In the genomic region with DNA sequence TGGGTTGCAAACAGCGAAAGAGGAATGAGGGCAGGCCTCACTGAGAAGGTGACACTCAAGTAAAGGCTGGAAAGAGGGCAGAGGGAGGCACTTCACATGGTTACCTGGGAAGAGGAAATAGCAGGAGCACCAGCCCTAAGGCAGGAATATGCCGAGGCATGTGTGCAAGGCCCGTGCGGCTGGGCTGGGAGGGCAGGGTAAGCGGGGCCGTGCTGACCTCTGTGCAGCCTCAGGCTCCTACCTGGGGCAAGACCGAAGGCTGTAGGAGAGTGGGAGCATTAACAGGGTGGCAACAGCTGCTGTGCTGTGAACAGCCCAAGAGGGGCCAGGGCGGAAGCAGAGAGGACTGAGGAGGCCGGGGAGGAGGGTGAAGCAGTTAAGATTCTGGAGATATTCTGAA, we compare ENCODE assay signal across 20 cellular contexts. TPM values are rescaled to one million over a fixed set of nuclear protein-coding genes. Genes with fewer than 3 reads are reported as not detected.
A peak's percentile ranks its signal among the peaks of the same experiment; 100 is the strongest.
DNase-seq lines count a peak whose midpoint lies in the region; ATAC-seq and TF ChIP-seq lines count a peak whose summit lies in the region.
"Had no signal": no experiment of that assay in that cellular context is flagged by ENCODE, and none has a peak within 500 bp of the region (broad histone marks: within the 10 kb centered on the region; RNA-seq: fewer than 3 reads in every experiment).

No MANE protein-coding gene starts in this region.

- no peak overlapping the region for H3K27ac ChIP-seq in Panc1 (ENCODE audit: low read length)
- H3K27ac ChIP-seq: HL-60, SJCRH30 had no signal

- intact Hi-C loops in Panc1 (cut with micrococcal nuclease; ENCODE audit: unreplicated experiment) = no loop called here
- intact Hi-C loops in natural killer cell (cut with micrococcal nuclease) = no loop called here

- BruUV-seq in Panc1 (replicated peaks; lab: Mats Ljungman, UMichigan) = no TSS peak

- H3K27me3 ChIP-seq in Panc1 (ENCODE audit: control insufficient read depth, insufficient read depth, low read length) = no peaks in the 10 kb centered on the region
- H3K27me3 ChIP-seq: SJCRH30 had no signal

- DNase-seq in Panc1 (ENCODE audit: low read depth, low spot score) = no peak
- no peak for DNase-seq in T-helper 17 cell
- DNase-seq in progenitor cell of endocrine pancreas (ENCODE audit: low spot score, unreplicated experiment) = no peak
- no peak for DNase-seq in NCI-H146 (lab: John Stamatoyannopoulos, UW)
- DNase-seq in DMS153 treated with DMSO at 0.1 percent for 48 hours (lab: John Stamatoyannopoulos, UW; ENCODE audit: unreplicated experiment) = no peak
- DNase-seq in natural killer cell = no peak
- DNase-seq: ACHN; AML-193; Caco-2; DMS53; NCI-H2029; NCI-H2171 treated with DMSO at 0.1 percent for 48 hours; NCI-H446 treated with DMSO at 0.1 percent for 48 hours; NK-92 treated with Interleukin-12 subunit alpha and Interleukin-12 subunit beta, amount 100 ng/mL, for 24 hours; SJCRH30 had no signal

- H3K4me1 Mint-ChIP-seq in T-helper 17 cell = peaks cover 15% of the 10 kb centered on the region
- peaks cover 2% of the 10 kb centered on the region for H3K4me1 Mint-ChIP-seq in progenitor cell of endocrine pancreas (ENCODE audit: low read depth)
- peaks cover 5 to 6% of the 10 kb centered on the region in 2 donors for H3K4me1 Mint-ChIP-seq in natural killer cell
- H3K4me1 Mint-ChIP-seq: CD14-positive monocyte, IgD-negative memory B cell had no signal

- H3K27ac Mint-ChIP-seq in T-helper 17 cell (peak overlapping the region; percentile 37), progenitor cell of endocrine pancreas (peak overlapping the region; percentile 7), natural killer cell (peak overlapping the region in 1 of 2 donors; percentile 9)
- H3K27ac Mint-ChIP-seq: CD14-positive monocyte, IgD-negative memory B cell had no signal

- no peaks in the 10 kb centered on the region for H3K4me1 ChIP-seq in Panc1 (ENCODE audit: control insufficient read depth, insufficient read depth, low read length)
- H3K4me1 ChIP-seq: Caco-2, SJCRH30 had no signal

- TF ChIP-seq CTCF in Panc1 (IDR thresholded peaks at IDR 0.05) = no peak
- TF ChIP-seq CTCF in progenitor cell of endocrine pancreas (IDR thresholded peaks at IDR 0.05; ENCODE audit: unreplicated experiment) = no peak
- no peak for TF ChIP-seq CTCF in natural killer cell (IDR thresholded peaks at IDR 0.05)

- CTCF ChIA-PET in Panc1 (lab: Charles Lee) = no interaction called here

- H3K27me3 Mint-ChIP-seq in T-helper 17 cell = no peaks in the 10 kb centered on the region
- no peaks in the 10 kb centered on the region for H3K27me3 Mint-ChIP-seq in progenitor cell of endocrine pancreas
- H3K27me3 Mint-ChIP-seq in natural killer cell (ENCODE audit: low read depth in 2 of 2) = no peaks in the 10 kb centered on the region
- H3K27me3 Mint-ChIP-seq: IgD-negative memory B cell had no signal

- ATAC-seq in Panc1 (0 out of 2 replicates have a peak, but pooled peaks have one; percentile 23), T-helper 17 cell (no peak), esophagus mucosa (peak; percentile 18), natural killer cell (no peak)
- ATAC-seq: HCT116 had no signal

- POLR2A ChIA-PET in Panc1 (lab: Charles Lee) = no interaction called here

- H3K9me3 ChIP-seq in Panc1 (ENCODE audit: control insufficient read depth, insufficient read depth, low read depth, low read length) = no peaks in the 10 kb centered on the region
- no peaks in the 10 kb centered on the region for H3K9me3 ChIP-seq in T-helper 17 cell (ENCODE audit: control insufficient read depth, low read length, poor library complexity, severe bottlenecking)
- H3K9me3 ChIP-seq: Caco-2, SJCRH30 had no signal

- H3K4me3 Mint-ChIP-seq in T-helper 17 cell (no peak overlapping the region), progenitor cell of endocrine pancreas (ENCODE audit: low read depth) (no peak overlapping the region), natural killer cell (no peak overlapping the region)
- H3K4me3 Mint-ChIP-seq: CD14-positive monocyte, IgD-negative memory B cell had no signal

- in situ Hi-C loops in Panc1 (cut with HindIII; ENCODE audit: low pct_unique_long_range_greater_than_20kb, low sequenced_read_pairs) = no loop called here

- H3K9me3 Mint-ChIP-seq in progenitor cell of endocrine pancreas (ENCODE audit: low read depth) = no peaks in the 10 kb centered on the region
- no peaks in the 10 kb centered on the region for H3K9me3 Mint-ChIP-seq in natural killer cell
- H3K9me3 Mint-ChIP-seq: CD14-positive monocyte, IgD-negative memory B cell had no signal

- H3K4me3 ChIP-seq in Panc1 (ENCODE audit: low read depth in 2 of 2, low read length in 2 of 2) = no peak overlapping the region
- H3K4me3 ChIP-seq: SJCRH30 had no signal

- H3K36me3 Mint-ChIP-seq in T-helper 17 cell (ENCODE audit: low read depth) (peaks cover 17% of the 10 kb centered on the region), progenitor cell of endocrine pancreas (ENCODE audit: insufficient read depth) (peaks cover 9% of the 10 kb centered on the region), natural killer cell (peaks cover 19% of the 10 kb centered on the region)

- H3K36me3 ChIP-seq in Panc1 (ENCODE audit: control insufficient read depth, insufficient read depth, low read length) = no peaks in the 10 kb centered on the region; the same call in 1 of the 2 replicates
- H3K36me3 ChIP-seq: SJCRH30 had no signal

RNA-seq across cellular contexts. Expression of a gene that starts 24.0 kb away (rescaled TPM):
- 5.7 TPM for total RNA-seq in Panc1 (2021; ENCODE audit: unreplicated experiment)
- 5.5 TPM for polyA plus RNA-seq in Panc1 (2012; ENCODE audit: insufficient read length)
- 10 to 100 TPM in 1 of 2 donors, 1 to 10 TPM in 1; 7.2 to 10.9 TPM for total RNA-seq in T-helper 17 cell
- 34.0 TPM for total RNA-seq in esophagus mucosa
- total RNA-seq in progenitor cell of endocrine pancreas = 25.5 and 28.0 TPM in 2 replicates
- 1 to 10 TPM; 3.3 to 7.0 (median 4.9) TPM for total RNA-seq in natural killer cell

RNA-seq across cellular contexts. Expression of a gene that starts 38.6 kb away (rescaled TPM):
- total RNA-seq in Panc1 (2021; ENCODE audit: unreplicated experiment) (28.9 TPM), T-helper 17 cell (10 to 100 TPM; 47.0 to 53.7 TPM), esophagus mucosa (31.3 TPM), progenitor cell of endocrine pancreas (13.6 and 15.7 TPM in 2 replicates), natural killer cell (10 to 100 TPM; 31.7 to 53.4 (median 34.0) TPM)
- 24.2 TPM for polyA plus RNA-seq in Panc1 (2012; ENCODE audit: insufficient read length)

Comparison
In these comparisons a context has a peak if more than half of its experiments do, and no peak if none do; other contexts are left out.
1. ATAC-seq: peak in Panc1 (single experiment) and esophagus mucosa (single experiment); none in T-helper 17 cell (single experiment) and natural killer cell (0 of 3).